Comparison of ENCODE assay signal across 12 cellular contexts in the genomic region with DNA sequence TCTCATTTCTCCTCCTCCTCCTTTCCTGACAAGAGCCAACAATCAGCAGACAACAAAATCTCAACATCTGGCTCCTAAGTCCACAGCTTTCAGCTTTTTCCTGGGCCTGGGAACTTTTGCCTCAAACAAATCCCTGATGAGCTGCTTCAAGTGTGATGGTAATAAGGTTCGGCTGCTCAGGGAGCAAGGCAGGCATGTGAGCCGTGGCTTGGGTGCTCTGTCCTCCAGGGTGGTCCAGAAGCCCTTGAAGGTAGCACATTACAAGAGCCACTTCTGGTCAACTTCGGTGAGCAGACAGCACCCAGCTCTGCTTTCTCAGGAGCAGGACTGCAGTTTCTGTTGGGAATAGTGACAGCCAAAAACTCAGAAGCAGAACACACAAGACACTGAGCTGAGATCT. TPM values are rescaled to one million over a fixed set of nuclear protein-coding genes. Genes with fewer than 3 reads are reported as not detected.
DNase-seq lines count a peak whose midpoint lies in the region; ATAC-seq and TF ChIP-seq lines count a peak whose summit lies in the region.
"Had no signal": no experiment of that assay in that cellular context is flagged by ENCODE, and none has a peak within 500 bp of the region (broad histone marks: within the 10 kb centered on the region; RNA-seq: fewer than 3 reads in every experiment).

No MANE protein-coding gene starts in this region.

- no peaks in the 10 kb centered on the region for H3K79me2 ChIP-seq in mammary epithelial cell (ENCODE audit: insufficient read depth, low read length)

- 98% methylated on average over 3 of the region's 3 CpGs for WGBS in mammary epithelial cell (ENCODE audit: low coverage, missing lambda C conversion rate)
- 69 to 79% methylated on average over 2 to 3 of the region's 3 CpGs for WGBS in upper lobe of left lung, 2 donors

- H3K4me2 ChIP-seq in mammary epithelial cell (ENCODE audit: insufficient read depth, low read depth, low read length), result no peak overlapping the region
- H3K4me2 ChIP-seq: PC-9 had no signal

- H3K4me3 ChIP-seq in breast epithelium (no peak overlapping the region), mammary epithelial cell (replicated peaks in 1 of 3; ENCODE audit: insufficient read depth in 1 of 3, low read depth in 2 of 3, low read length in 3 of 3) (no peak overlapping the region), muscle layer of duodenum (ENCODE audit: low read depth in 1 of 2, low read length in 2 of 2) (no peak overlapping the region), upper lobe of left lung (no peak overlapping the region)
- H3K4me3 ChIP-seq: PC-9 had no signal

- intact Hi-C loops in breast epithelium (cut with DNase I; ENCODE audit: low total_unique reads), result no loop called here
- intact Hi-C loops in mammary epithelial cell (cut with micrococcal nuclease), result no loop called here

- dilution Hi-C loops in mammary epithelial cell (cut with HindIII; ENCODE audit: low sequenced_read_pairs), result no loop called here

- H3K9ac ChIP-seq in mammary epithelial cell (ENCODE audit: insufficient read depth, low read length), result no peak overlapping the region

- H3K36me3 ChIP-seq in breast epithelium (no peaks in the 10 kb centered on the region), mammary epithelial cell (ENCODE audit: insufficient read depth, low read length) (no peaks in the 10 kb centered on the region), muscle layer of duodenum (ENCODE audit: control insufficient read depth in 1 of 2, insufficient read depth in 2 of 2, low read length in 2 of 2) (no peaks in the 10 kb centered on the region), upper lobe of left lung (no peaks in the 10 kb centered on the region)

- no peaks in the 10 kb centered on the region for H4K20me1 ChIP-seq in mammary epithelial cell (ENCODE audit: insufficient read depth, low read length)

- no peak for TF ChIP-seq EP300 in upper lobe of left lung (IDR thresholded peaks at IDR 0.05)

- H3K27ac ChIP-seq in breast epithelium (peak overlapping the region; percentile 65 to 80), mammary epithelial cell (ENCODE audit: insufficient read depth, low read depth, low read length) (no peak overlapping the region), angular gyrus (ENCODE audit: low read depth, low read length) (peak overlapping the region; percentile 65), muscle layer of duodenum (ENCODE audit: low read length) (peak overlapping the region; percentile 78), upper lobe of left lung (peak overlapping the region; percentile 24 to 83 (median 68))
- H3K27ac ChIP-seq: PC-9 had no signal

- in situ Hi-C loops in mammary epithelial cell (cut with MboI; ENCODE audit: low sequenced_read_pairs in 2 of 2) (no loop called here), GM13977 (cut with MboI; ENCODE audit: low pct_unique_long_range_greater_than_20kb, low sequenced_read_pairs, unreplicated experiment) (no loop called here)

- CTCF ChIA-PET in mammary epithelial cell (lab: Charles Lee; ENCODE audit: low non-redundant PET), result no interaction called here

- H3K9me3 ChIP-seq in breast epithelium (no peaks in the 10 kb centered on the region), mammary epithelial cell (replicated peaks; ENCODE audit: insufficient read depth, low read length) (no peaks in the 10 kb centered on the region), muscle layer of duodenum (ENCODE audit: control insufficient read depth in 1 of 2, low read length in 2 of 2) (no peaks in the 10 kb centered on the region), upper lobe of left lung (no peaks in the 10 kb centered on the region)

- no peak overlapping the region for H2AFZ ChIP-seq in mammary epithelial cell (ENCODE audit: low read depth, low read length)
- H2AFZ ChIP-seq: PC-9 had no signal

- no TSS peak for BruUV-seq in mammary epithelial cell (replicated peaks; lab: Mats Ljungman, UMichigan)

- peaks cover 3 to 8% of the 10 kb centered on the region in 2 donors for H3K4me1 ChIP-seq in breast epithelium
- H3K4me1 ChIP-seq in mammary epithelial cell (ENCODE audit: insufficient read depth, low read length), result peaks cover 31% of the 10 kb centered on the region
- H3K4me1 ChIP-seq in muscle layer of duodenum (ENCODE audit: control insufficient read depth in 1 of 2, insufficient read depth in 2 of 2, low read length in 2 of 2), result peaks cover 29 to 75% of the 10 kb centered on the region in 2 donors
- H3K4me1 ChIP-seq in upper lobe of left lung, result peaks cover 35 to 47% (median 42%) of the 10 kb centered on the region in 4 donors

- ATAC-seq in upper lobe of left lung (ENCODE audit: low FRiP score in 2 of 2), result no peak
- no peak for ATAC-seq in HG03432 (IDR thresholded peaks at IDR 0.05; ENCODE audit: unreplicated experiment)
- ATAC-seq: left lobe of liver had no signal

- DNase-seq in breast epithelium (ENCODE audit: low spot score in 2 of 2) (no peak), mammary epithelial cell (no peak), upper lobe of left lung (no peak), mucosa of gallbladder (ENCODE audit: low spot score) (no peak), GM13977 (ENCODE audit: low spot score) (no peak)
- DNase-seq: Kasumi-1, NCI-H2171, PC-9 had no signal

- TF ChIP-seq CTCF in breast epithelium (IDR thresholded peaks at IDR 0.05) (no peak), mammary epithelial cell (conservative IDR thresholded peaks at IDR 0.05 in 1 of 2, IDR thresholded peaks at IDR 0.05 in 1 of 2; ENCODE audit: extremely low read depth in 1 of 2, insufficient read depth in 1 of 2, low read depth in 1 of 2, low read length in 2 of 2) (no peak), upper lobe of left lung (IDR thresholded peaks at IDR 0.05) (no peak), GM13977 (IDR thresholded peaks at IDR 0.05; ENCODE audit: extremely low read depth, insufficient read depth, missing control alignments) (no peak)

- H3K27me3 ChIP-seq in breast epithelium (no peaks in the 10 kb centered on the region), mammary epithelial cell (ENCODE audit: insufficient read depth, low read length) (no peaks in the 10 kb centered on the region), muscle layer of duodenum (ENCODE audit: low read depth, low read length) (no peaks in the 10 kb centered on the region), upper lobe of left lung (no peaks in the 10 kb centered on the region)

- TF ChIP-seq POLR2A in breast epithelium (IDR thresholded peaks at IDR 0.05), result no peak
- TF ChIP-seq POLR2A in upper lobe of left lung (IDR thresholded peaks at IDR 0.05), result no peak

RNA-seq across cellular contexts. Expression of a gene that starts 46.2 kb away (rescaled TPM):
- total RNA-seq in breast epithelium, result 10 to 100 TPM; 24.0 to 37.6 (median 25.6) TPM
- total RNA-seq in mammary epithelial cell, result 10 to 100 TPM in 1 of 2 donors, 1 to 10 TPM in 1; 6.0 to 11.4 TPM
- polyA plus RNA-seq in mammary epithelial cell, result 4.1 TPM
- 24.9 TPM for polyA minus RNA-seq in mammary epithelial cell
- total RNA-seq in upper lobe of left lung, result 10 to 100 TPM; 19.8 to 62.9 (median 45.8) TPM
- 30.6 TPM for total RNA-seq in mucosa of gallbladder
